Comparison of ENCODE assay signal across 7 cellular contexts in genomic region chr2:215436705-215437570, GRCh38. TPM values are rescaled to one million over a fixed set of nuclear protein-coding genes. Genes with fewer than 3 reads are reported as not detected.
DNase-seq lines count a peak whose midpoint lies in the region; ATAC-seq, FAIRE-seq and TF ChIP-seq lines count a peak whose summit lies in the region.

No MANE protein-coding gene starts in this region.

- H3K4me3 ChIP-seq in astrocyte (ENCODE audit: insufficient read depth, low read depth, low read length) = peak overlapping the region; percentile 74
- peak overlapping the region; percentile 84 to 87 for H3K4me3 ChIP-seq in stomach smooth muscle (ENCODE audit: low read length in 2 of 2)

- peaks cover 58% of the 10 kb centered on the region for H3K79me2 ChIP-seq in astrocyte (ENCODE audit: insufficient read depth, low read length)

- H3K4me3 Mint-ChIP-seq in astrocyte (ENCODE audit: unreplicated experiment) = peak overlapping the region; percentile 86

- H3K4me1 ChIP-seq in astrocyte (ENCODE audit: insufficient read depth, low read length) = peaks cover 29% of the 10 kb centered on the region
- peaks cover 4% of the 10 kb centered on the region for H3K4me1 ChIP-seq in stomach smooth muscle (ENCODE audit: control insufficient read depth, insufficient read depth, low read length)

- H4K20me1 ChIP-seq in astrocyte (ENCODE audit: insufficient read depth, low read length) = peaks cover 37% of the 10 kb centered on the region

- no peak for FAIRE-seq in astrocyte (lab: Jason Lieb, UNC)

- ATAC-seq in GM18870 (IDR thresholded peaks at IDR 0.05; ENCODE audit: unreplicated experiment) (peak; percentile 32), HG03378 (IDR thresholded peaks at IDR 0.05; ENCODE audit: unreplicated experiment) (peak; percentile 29)

- H3K36me3 ChIP-seq in astrocyte (ENCODE audit: insufficient read depth, low read length) (peaks cover 30% of the 10 kb centered on the region), stomach smooth muscle (ENCODE audit: control insufficient read depth in 2 of 2, insufficient read depth in 2 of 2, low read length in 2 of 2) (peaks cover 10 to 11% of the 10 kb centered on the region in 2 donors)

- no peak for TF ChIP-seq CTCF in astrocyte (IDR thresholded peaks at IDR 0.05; ENCODE audit: insufficient read depth, low read depth, low read length)

- DNase-seq in astrocyte (ENCODE audit: low read depth) (no peak), iris pigment epithelial cell (ENCODE audit: low read depth) (peak; percentile 52), NCI-H345 (lab: John Stamatoyannopoulos, UW) (no peak), SHP77 treated with DMSO at 0.1 percent for 48 hours (lab: John Stamatoyannopoulos, UW) (no peak)

- H3K9ac ChIP-seq in astrocyte (ENCODE audit: low read length) (peak overlapping the region; percentile 98), stomach smooth muscle (ENCODE audit: low read length in 2 of 2) (peak overlapping the region; percentile 96 to 97)

- H2AFZ ChIP-seq in astrocyte (ENCODE audit: low read depth, low read length) = no peak overlapping the region

- H3K27ac Mint-ChIP-seq in astrocyte (ENCODE audit: unreplicated experiment) = peak overlapping the region; percentile 100

- H3K27ac ChIP-seq in astrocyte (ENCODE audit: low read depth, low read length) (peak overlapping the region; percentile 99), stomach smooth muscle (ENCODE audit: low read length) (peak overlapping the region; percentile 97)

- no peaks in the 10 kb centered on the region for H3K9me3 ChIP-seq in astrocyte (ENCODE audit: insufficient read depth, low read depth, low read length)
- no peaks in the 10 kb centered on the region for H3K9me3 ChIP-seq in stomach smooth muscle (ENCODE audit: control insufficient read depth in 2 of 2, low read length in 2 of 2)

- no peaks in the 10 kb centered on the region for H3K9me3 Mint-ChIP-seq in astrocyte (ENCODE audit: unreplicated experiment)

- H3K4me2 ChIP-seq in astrocyte (ENCODE audit: low read length) = peak overlapping the region; percentile 97

- H3K36me3 Mint-ChIP-seq in astrocyte (ENCODE audit: low read depth, unreplicated experiment) = peaks cover 33% of the 10 kb centered on the region

- peaks cover 34% of the 10 kb centered on the region for H3K4me1 Mint-ChIP-seq in astrocyte (ENCODE audit: low read depth, unreplicated experiment)

- H3K27me3 Mint-ChIP-seq in astrocyte (ENCODE audit: low read depth, unreplicated experiment) = no peaks in the 10 kb centered on the region

- H3K27me3 ChIP-seq in astrocyte (ENCODE audit: insufficient read depth, low read length) (no peaks in the 10 kb centered on the region), stomach smooth muscle (ENCODE audit: control insufficient read depth in 1 of 2, insufficient read depth in 2 of 2, low read length in 2 of 2) (no peaks in the 10 kb centered on the region)

RNA-seq across cellular contexts. Expression of gene FN1, which starts 1.1 kb away (rescaled TPM):
- total RNA-seq in astrocyte = 17,010 and 22,524 TPM in 2 replicates
